Comparison of ENCODE assay signal across 25 cellular contexts in the genomic region with DNA sequence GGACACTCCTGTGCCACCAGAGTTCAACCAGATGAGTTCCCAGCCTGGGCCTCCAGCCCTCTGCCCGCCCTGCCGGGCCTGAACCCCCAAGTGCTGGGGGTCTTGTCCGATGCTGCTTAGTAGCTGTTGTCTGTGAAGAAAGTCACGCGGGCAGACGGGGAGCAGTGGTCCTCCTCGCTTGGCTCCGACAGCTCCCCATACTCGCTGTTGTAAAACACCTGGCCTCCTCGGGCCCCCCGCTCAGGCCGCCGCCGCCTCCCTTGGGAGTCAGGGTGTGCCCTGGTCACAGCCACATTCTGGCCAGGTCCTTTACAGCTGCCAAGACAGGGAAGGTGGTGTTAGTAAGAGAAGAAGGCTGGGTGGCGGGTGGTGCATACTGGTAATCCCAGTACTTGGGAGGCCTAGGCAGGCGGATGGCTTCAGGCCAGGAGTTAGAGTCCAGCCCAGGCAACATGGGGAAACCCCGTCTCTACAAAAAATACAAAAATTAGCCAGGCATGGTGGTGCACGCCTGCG. TPM values are rescaled to one million over a fixed set of nuclear protein-coding genes. Genes with fewer than 3 reads are reported as not detected.
A peak's percentile ranks its signal among the peaks of the same experiment; 100 is the strongest.
DNase-seq lines count a peak whose midpoint lies in the region; ATAC-seq and TF ChIP-seq lines count a peak whose summit lies in the region.
"Had no signal": no experiment of that assay in that cellular context is flagged by ENCODE, and none has a peak within 500 bp of the region (broad histone marks: within the 10 kb centered on the region; RNA-seq: fewer than 3 reads in every experiment).

No MANE protein-coding gene starts in this region.

- H3K4me3 ChIP-seq in left ventricle myocardium inferior (no peak overlapping the region), H7 (ENCODE audit: insufficient read depth, low read depth, low read length) (no peak overlapping the region), left lung (no peak overlapping the region), spleen (no peak overlapping the region)
- H3K4me3 ChIP-seq: A549, BLaER1, GM23248, PC-9 had no signal

- no peaks in the 10 kb centered on the region for H3K27me3 Mint-ChIP-seq in activated T-helper 2 cell treated with anti-CD3 and anti-CD28 coated beads, Interferon-gamma antibody, Interleukin-2, Interleukin-4, amounts not matched to agents 10 μg/mL and 5 μg/mL and 100 μg/mL, durations not matched to agents 14 hours and 24 hours and 36 hours (ENCODE audit: low read depth)

- H3K9me3 ChIP-seq in left ventricle myocardium inferior (replicated peaks) (no peaks in the 10 kb centered on the region), left lung (no peaks in the 10 kb centered on the region), spleen (no peaks in the 10 kb centered on the region)
- H3K9me3 ChIP-seq: A549, BLaER1 had no signal

- no peak for TF ChIP-seq POLR2A in spleen (IDR thresholded peaks at IDR 0.05)

- H3K9me3 Mint-ChIP-seq in activated T-helper 2 cell treated with anti-CD3 and anti-CD28 coated beads, Interferon-gamma antibody, Interleukin-2, Interleukin-4, amounts not matched to agents 10 μg/mL and 5 μg/mL and 100 μg/mL, durations not matched to agents 14 hours and 24 hours and 36 hours: no peaks in the 10 kb centered on the region
- H3K9me3 Mint-ChIP-seq: CD4-positive, alpha-beta memory T cell had no signal

- H3K27ac ChIP-seq in left ventricle myocardium inferior (replicated peaks) (no peak overlapping the region), left lung (no peak overlapping the region), spleen (peak overlapping the region in 2 of 8 donors; percentile 8 to 33)
- H3K27ac ChIP-seq: A549, BLaER1, GM23248, PC-9 had no signal

- no peaks in the 10 kb centered on the region for H3K36me3 ChIP-seq in left ventricle myocardium inferior
- no peaks in the 10 kb centered on the region for H3K36me3 ChIP-seq in H7 (replicated peaks; ENCODE audit: control insufficient read depth, insufficient read depth, low read length)
- no peaks in the 10 kb centered on the region for H3K36me3 ChIP-seq in left lung
- no peaks in the 10 kb centered on the region for H3K36me3 ChIP-seq in spleen
- H3K36me3 ChIP-seq: BLaER1 had no signal

- H3K4me1 ChIP-seq in left ventricle myocardium inferior (no peaks in the 10 kb centered on the region), left lung (no peaks in the 10 kb centered on the region), spleen (peaks cover 0 to 7% (median 0%) of the 10 kb centered on the region in 6 donors)
- H3K4me1 ChIP-seq: A549 had no signal

- WGBS in spleen, 5 donors: 87 to 91% (median 90%) methylated on average over 5 to 19 of the region's 19 CpGs

- H3K36me3 Mint-ChIP-seq in activated T-helper 2 cell treated with anti-CD3 and anti-CD28 coated beads, Interferon-gamma antibody, Interleukin-2, Interleukin-4, amounts not matched to agents 10 μg/mL and 5 μg/mL and 100 μg/mL, durations not matched to agents 14 hours and 24 hours and 36 hours (ENCODE audit: low read depth): no peaks in the 10 kb centered on the region
- H3K36me3 Mint-ChIP-seq: CD4-positive, alpha-beta memory T cell had no signal

- no peaks in the 10 kb centered on the region for H3K4me1 Mint-ChIP-seq in activated T-helper 2 cell treated with anti-CD3 and anti-CD28 coated beads, Interferon-gamma antibody, Interleukin-2, Interleukin-4, amounts not matched to agents 10 μg/mL and 5 μg/mL and 100 μg/mL, durations not matched to agents 14 hours and 24 hours and 36 hours (ENCODE audit: low read depth)

- in situ Hi-C loops in G401 (cut with HindIII; ENCODE audit: low sequenced_read_pairs): no loop called here

- H3K27me3 ChIP-seq in left ventricle myocardium inferior (ENCODE audit: low read depth) (peaks cover 9% of the 10 kb centered on the region), H7 (ENCODE audit: control insufficient read depth, insufficient read depth, low read length) (no peaks in the 10 kb centered on the region), left lung (no peaks in the 10 kb centered on the region), spleen (replicated peaks in 1 of 7) (no peaks in the 10 kb centered on the region)
- H3K27me3 ChIP-seq: BLaER1 had no signal

- H3K4me3 Mint-ChIP-seq in activated T-helper 2 cell treated with anti-CD3 and anti-CD28 coated beads, Interferon-gamma antibody, Interleukin-2, Interleukin-4, amounts not matched to agents 10 μg/mL and 5 μg/mL and 100 μg/mL, durations not matched to agents 14 hours and 24 hours and 36 hours (ENCODE audit: low read depth): no peak overlapping the region
- H3K4me3 Mint-ChIP-seq: CD4-positive, alpha-beta memory T cell had no signal

- peak; percentile 36 for DNase-seq in Right ventricle myocardium superior
- no peak for DNase-seq in left ventricle myocardium inferior
- DNase-seq in H7: peak; percentile 73
- DNase-seq in left lung: peak; percentile 23 to 65
- peak; percentile 69 for DNase-seq in spleen
- DNase-seq in activated T-helper 2 cell treated with anti-CD3 and anti-CD28 coated beads, Interferon-gamma antibody, Interleukin-2, Interleukin-4, amounts not matched to agents 10 μg/mL and 5 μg/mL and 100 μg/mL, durations not matched to agents 14 hours and 24 hours and 36 hours (ENCODE audit: low spot score): no peak
- DNase-seq in stimulated activated CD8-positive, alpha-beta memory T cell treated with anti-CD3 and anti-CD28 coated beads, Interleukin-4, amount 100 ng/mL, for 48 hours: no peak
- no peak for DNase-seq in G401 (ENCODE audit: low spot score)
- DNase-seq: CD4-positive, alpha-beta memory T cell; DMS153; GF-D8; GM23248; HCEC 1CT; IMR-90; NCI-H1048; NCI-H1436; NCI-H1930; NCI-H226; NCI-H524; PC-9 had no signal

- no peak overlapping the region for H3K27ac Mint-ChIP-seq in activated T-helper 2 cell treated with anti-CD3 and anti-CD28 coated beads, Interferon-gamma antibody, Interleukin-2, Interleukin-4, amounts not matched to agents 10 μg/mL and 5 μg/mL and 100 μg/mL, durations not matched to agents 14 hours and 24 hours and 36 hours
- H3K27ac Mint-ChIP-seq: CD4-positive, alpha-beta memory T cell had no signal

- TF ChIP-seq CTCF in left ventricle myocardium inferior (IDR thresholded peaks at IDR 0.05; ENCODE audit: borderline replicate concordance) (no peak), left lung (IDR thresholded peaks at IDR 0.05) (no peak), spleen (IDR thresholded peaks at IDR 0.05 in 8 of 11, conservative IDR thresholded peaks at IDR 0.05 in 3 of 11) (no peak)

- ATAC-seq in Right ventricle myocardium superior (ENCODE audit: poor library complexity): no peak
- ATAC-seq in left lung: no peak
- ATAC-seq: A549 had no signal

- intact Hi-C loops in Right ventricle myocardium superior (cut with DNase I): no loop called here
- intact Hi-C loops in left ventricle myocardium inferior (cut with micrococcal nuclease): no loop called here
- intact Hi-C loops in left lung (cut with DNase I): no loop called here
- intact Hi-C loops in spleen (cut with DNase I; ENCODE audit: low total_unique reads): no loop called here
- intact Hi-C loops in activated T-helper 2 cell treated with anti-CD3 and anti-CD28 coated beads, Interferon-gamma antibody, Interleukin-2, Interleukin-4, amounts not matched to agents 10 μg/mL and 5 μg/mL and 100 μg/mL, durations not matched to agents 14 hours and 24 hours and 36 hours (cut with micrococcal nuclease): loop anchor here (10.0 kb wide), 2 partner anchors 78 to 108 kb away; a partner anchor contains a TSS

RNA-seq across cellular contexts. Expression of a gene that starts 11.8 kb away (rescaled TPM):
- total RNA-seq in Right ventricle myocardium superior: not detected
- not detected for total RNA-seq in left ventricle myocardium inferior
- total RNA-seq in H7 (2014; rRNA removed; shearing (Covaris generic)): not detected in 2 replicates
- total RNA-seq in left lung: 100 to 1,000 TPM in 1 of 2 donors, 10 to 100 TPM in 1; 88.8 to 104 TPM
- total RNA-seq in spleen: 10 to 100 TPM in 1 of 7 donors, 1 to 10 TPM in 5, not detected in 1; 2.1 to 12.1 (median 6.5) TPM
- 1 to 10 TPM; 1.7 to 9.5 (median 9.3) TPM for polyA plus RNA-seq in spleen
- not detected in 2 replicates for total RNA-seq in activated T-helper 2 cell treated with anti-CD3 and anti-CD28 coated beads, Interferon-gamma antibody, Interleukin-2, Interleukin-4, amounts not matched to agents 10 μg/mL and 5 μg/mL and 100 μg/mL, durations not matched to agents 14 hours and 24 hours and 36 hours
- total RNA-seq in G401 (2014; rRNA removed; shearing (Covaris generic)): not detected in 2 replicates
- total RNA-seq: CD4-positive, alpha-beta memory T cell; Daoy; GM23248; HT-29; IMR-90; M059J; PC-9 had no signal
- polyA plus RNA-seq: A549; CD4-positive, alpha-beta memory T cell; GM23248; IMR-90 had no signal

RNA-seq across cellular contexts. Expression of a gene that starts 46.3 kb away (rescaled TPM):
- total RNA-seq in Right ventricle myocardium superior (5.6 TPM), left ventricle myocardium inferior (6.1 TPM), left lung (10 to 100 TPM; 21.7 to 24.1 TPM), spleen (10 to 100 TPM; 20.7 to 61.4 (median 39.9) TPM)
- total RNA-seq in H7 (2014; rRNA removed; shearing (Covaris generic)): 7.2 and 13.8 TPM in 2 replicates
- 10 to 100 TPM in 1 of 3 donors, 1 to 10 TPM in 2; 3.5 to 19.4 (median 4.6) TPM for polyA plus RNA-seq in spleen
- 1.1 and 1.7 TPM in 2 replicates for total RNA-seq in activated T-helper 2 cell treated with anti-CD3 and anti-CD28 coated beads, Interferon-gamma antibody, Interleukin-2, Interleukin-4, amounts not matched to agents 10 μg/mL and 5 μg/mL and 100 μg/mL, durations not matched to agents 14 hours and 24 hours and 36 hours
- 15.7 and 31.3 TPM in 2 replicates for total RNA-seq in G401 (2014; rRNA removed; shearing (Covaris generic))
- total RNA-seq: GM23248, HT-29, M059J, PC-9 had no signal
- polyA plus RNA-seq: GM23248 had no signal

Comparison
In these comparisons a context has a peak if more than half of its experiments do, and no peak if none do; other contexts are left out.
1. DNase-seq: peak in Right ventricle myocardium superior (single experiment), H7 (single experiment), left lung (2 of 2) and spleen (single experiment); none in left ventricle myocardium inferior (single experiment), activated T-helper 2 cell treated with anti-CD3 and anti-CD28 coated beads, Interferon-gamma antibody, Interleukin-2, Interleukin-4, amounts not matched to agents 10 μg/mL and 5 μg/mL and 100 μg/mL, durations not matched to agents 14 hours and 24 hours and 36 hours (single experiment), stimulated activated CD8-positive, alpha-beta memory T cell treated with anti-CD3 and anti-CD28 coated beads, Interleukin-4, amount 100 ng/mL, for 48 hours (single experiment) and G401 (single experiment).
2. RNA of a gene that starts 11.8 kb away (total RNA-seq): 88.8 to 104 TPM in left lung; 2.1 to 12.1 TPM in spleen, not detected in left ventricle myocardium inferior (single experiment), not detected in Right ventricle myocardium superior (single experiment), not detected in H7, not detected in activated T-helper 2 cell treated with anti-CD3 and anti-CD28 coated beads, Interferon-gamma antibody, Interleukin-2, Interleukin-4, amounts not matched to agents 10 μg/mL and 5 μg/mL and 100 μg/mL, durations not matched to agents 14 hours and 24 hours and 36 hours and not detected in G401; every median in the first group is over 4 times any median in the second.